ENCODE assay signal across 24 cellular contexts in genomic region chr11:69035150-69035958, GRCh38. TPM values are rescaled to one million over a fixed set of nuclear protein-coding genes. Genes with fewer than 3 reads are reported as not detected.
DNase-seq lines count a peak whose midpoint lies in the region; ATAC-seq and TF ChIP-seq lines count a peak whose summit lies in the region.
"Had no signal": no experiment of that assay in that cellular context is flagged by ENCODE, and none has a peak within 500 bp of the region (broad histone marks: within the 10 kb centered on the region; RNA-seq: fewer than 3 reads in every experiment).

No MANE protein-coding gene starts in this region.

- no peaks in the 10 kb centered on the region for H3K4me1 ChIP-seq in endodermal cell (ENCODE audit: control insufficient read depth, insufficient read depth, low read length)
- peaks cover 18% of the 10 kb centered on the region for H3K4me1 ChIP-seq in mesenchymal stem cell (ENCODE audit: control insufficient read depth, insufficient read depth, low read depth, low read length)
- H3K4me1 ChIP-seq in testis = peaks cover 13% of the 10 kb centered on the region

- no peak overlapping the region for H2BK5ac ChIP-seq in mesenchymal stem cell (ENCODE audit: low read depth, low read length, poor library complexity, severe bottlenecking)

- TF ChIP-seq POLR2A in testis (IDR thresholded peaks at IDR 0.05) = no peak

- H2AK5ac ChIP-seq in mesenchymal stem cell (ENCODE audit: low read length, severe bottlenecking) = no peak overlapping the region

- H3K9me3 ChIP-seq in endodermal cell (ENCODE audit: control insufficient read depth, low read length) (no peaks in the 10 kb centered on the region), mesenchymal stem cell (ENCODE audit: control insufficient read depth, low read length) (no peaks in the 10 kb centered on the region), testis (no peaks in the 10 kb centered on the region)

- H3K27ac ChIP-seq in endodermal cell (ENCODE audit: low read depth, low read length) (no peak overlapping the region), mesenchymal stem cell (ENCODE audit: low read length, poor library complexity, severe bottlenecking) (no peak overlapping the region), testis (peak overlapping the region; percentile 65 to 86)
- H3K27ac ChIP-seq: VCaP had no signal

- peaks cover 5% of the 10 kb centered on the region; the same call in 1 of the 2 replicates for H3K36me3 Mint-ChIP-seq in HFFc6 (ENCODE audit: low read depth)
- H3K36me3 Mint-ChIP-seq in endodermal cell (ENCODE audit: low read depth) = no peaks in the 10 kb centered on the region
- H3K36me3 Mint-ChIP-seq: CD8-positive, alpha-beta memory T cell had no signal

- no peak overlapping the region for H3K9ac ChIP-seq in endodermal cell (ENCODE audit: extremely low read depth, low read length, poor library complexity, severe bottlenecking)
- peak overlapping the region; percentile 9 for H3K9ac ChIP-seq in mesenchymal stem cell (ENCODE audit: low read length)

- no peaks in the 10 kb centered on the region for H3K9me3 Mint-ChIP-seq in HFFc6
- no peaks in the 10 kb centered on the region for H3K9me3 Mint-ChIP-seq in endodermal cell
- H3K9me3 Mint-ChIP-seq: CD8-positive, alpha-beta memory T cell had no signal

- intact Hi-C loops in testis (cut with DNase I; ENCODE audit: low total_unique reads) = no loop called here

- H3K4me2 ChIP-seq in mesenchymal stem cell (ENCODE audit: low read length, poor library complexity, severe bottlenecking) = no peak overlapping the region

- peaks cover 4% of the 10 kb centered on the region; the same call in 1 of the 2 replicates for H3K27me3 Mint-ChIP-seq in HFFc6 (ENCODE audit: insufficient read depth)
- H3K27me3 Mint-ChIP-seq in endodermal cell (ENCODE audit: insufficient read depth) = no peaks in the 10 kb centered on the region

- H2BK15ac ChIP-seq in mesenchymal stem cell (ENCODE audit: low read depth, poor library complexity, severe bottlenecking) = no peak overlapping the region

- TF ChIP-seq CTCF in HFFc6 (IDR thresholded peaks at IDR 0.05) (no peak), endodermal cell (conservative IDR thresholded peaks at IDR 0.05) (no peak), testis (IDR thresholded peaks at IDR 0.05) (no peak)

- H3K36me3 ChIP-seq in endodermal cell (ENCODE audit: control insufficient read depth, insufficient read depth, low read length) = no peaks in the 10 kb centered on the region
- H3K36me3 ChIP-seq in mesenchymal stem cell (ENCODE audit: control insufficient read depth in 1 of 2, insufficient read depth in 2 of 2, low read depth in 1 of 2, low read length in 2 of 2) = no peaks in the 10 kb centered on the region
- H3K36me3 ChIP-seq in testis (ENCODE audit: low read depth, missing control alignments) = no peaks in the 10 kb centered on the region

- DNase-seq in HFFc6 = no peak
- DNase-seq in endodermal cell = peak; percentile 68
- no peak for DNase-seq in mesenchymal stem cell
- DNase-seq in testis = peak; percentile 63
- DNase-seq in effector CD4-positive, alpha-beta T cell = no peak
- no peak for DNase-seq in stimulated activated CD4-positive, alpha-beta T cell treated with anti-CD3 and anti-CD28 coated beads, Interleukin-4, amount 100 ng/mL, for 24 hours
- DNase-seq: activated CD4-positive, alpha-beta T cell treated with anti-CD3 and anti-CD28 coated beads, Interleukin-2, amount 50 U/mL, for 48 hours; activated T-cell treated with anti-CD3 and anti-CD28 coated beads, Interleukin-2, amount 50 U/mL, for 1 hour; CD8-positive, alpha-beta memory T cell; DMS79; effector CD8-positive, alpha-beta T cell; NCI-H1417 treated with DMSO at 0.1 percent for 48 hours; NCI-H69 had no signal

- H3K4me3 Mint-ChIP-seq in HFFc6 (no peak overlapping the region), endodermal cell (no peak overlapping the region)
- H3K4me3 Mint-ChIP-seq: CD8-positive, alpha-beta memory T cell had no signal

- no peak overlapping the region for H3K4me3 ChIP-seq in endodermal cell (ENCODE audit: low read length)
- no peak overlapping the region for H3K4me3 ChIP-seq in mesenchymal stem cell (ENCODE audit: insufficient read depth in 1 of 2, low read depth in 1 of 2, low read length in 2 of 2)
- H3K4me3 ChIP-seq in testis = no peak overlapping the region
- H3K4me3 ChIP-seq: skin epidermis had no signal

- H4K91ac ChIP-seq in mesenchymal stem cell (ENCODE audit: low read length) = no peak overlapping the region

- H3K18ac ChIP-seq in mesenchymal stem cell (ENCODE audit: low read depth in 1 of 2, low read length in 2 of 2) = no peak overlapping the region

- H3K79me1 ChIP-seq in mesenchymal stem cell (replicated peaks; ENCODE audit: low read length, poor library complexity, severe bottlenecking) = no peaks in the 10 kb centered on the region

- H2BK12ac ChIP-seq in mesenchymal stem cell (ENCODE audit: low read length in 2 of 2) = no peak overlapping the region

- no peak overlapping the region for H3K23ac ChIP-seq in mesenchymal stem cell (ENCODE audit: low read length in 2 of 2)

- H2AFZ ChIP-seq in mesenchymal stem cell (ENCODE audit: low read depth, low read length) = no peak overlapping the region

- H3K27me3 ChIP-seq in endodermal cell (ENCODE audit: control insufficient read depth, insufficient read depth, low read length, poor library complexity, severe bottlenecking) (no peaks in the 10 kb centered on the region), mesenchymal stem cell (ENCODE audit: control insufficient read depth in 1 of 2, insufficient read depth in 1 of 2, low read length in 2 of 2) (peaks cover 0 to 13% of the 10 kb centered on the region in 2 experiments), testis (no peaks in the 10 kb centered on the region)

- ATAC-seq in GM19395 (IDR thresholded peaks at IDR 0.05; ENCODE audit: unreplicated experiment) (no peak), HG02938 (IDR thresholded peaks at IDR 0.05; ENCODE audit: unreplicated experiment) (no peak)
- ATAC-seq: activated naive CD4-positive, alpha-beta T cell treated with anti-CD3 and anti-CD28 coated beads, Interleukin-2, amount 50 U/mL, for 72 hours; HCT116 had no signal

- H3K4me1 Mint-ChIP-seq in HFFc6 (ENCODE audit: low read depth) (peaks cover 20% of the 10 kb centered on the region), endodermal cell (no peaks in the 10 kb centered on the region)
- H3K4me1 Mint-ChIP-seq: CD8-positive, alpha-beta memory T cell had no signal

- WGBS in endodermal cell (ENCODE audit: insufficient coverage in 1 of 2, insufficient read length in 1 of 2), 2 experiments = 85 to 90% methylated on average over 12 to 22 of the region's 22 CpGs
- 85% methylated on average over 22 of the region's 22 CpGs for WGBS in mesenchymal stem cell
- 64% methylated on average over 20 to 22 of the region's 22 CpGs for WGBS in testis, 2 donors

- H3K14ac ChIP-seq in mesenchymal stem cell (ENCODE audit: low read length in 2 of 2) = no peak overlapping the region

- H2BK120ac ChIP-seq in mesenchymal stem cell (ENCODE audit: low read depth, low read length) = no peak overlapping the region

- H3K27ac Mint-ChIP-seq in HFFc6 (peak overlapping the region; percentile 20; the same call in 1 of the 2 replicates), endodermal cell (peak overlapping the region; percentile 61)
- H3K27ac Mint-ChIP-seq: activated naive CD4-positive, alpha-beta T cell treated with anti-CD3 and anti-CD28 coated beads, Interleukin-2, amount 50 U/mL, for 72 hours; CD8-positive, alpha-beta memory T cell had no signal

- H4K8ac ChIP-seq in mesenchymal stem cell (ENCODE audit: low read length) = no peak overlapping the region

- no peak overlapping the region for H3K4ac ChIP-seq in mesenchymal stem cell (ENCODE audit: low read depth in 1 of 2, low read length in 2 of 2)

RNA-seq across cellular contexts. Expression of gene TPCN2, which starts 13.4 kb away (rescaled TPM):
- total RNA-seq in HFFc6 (2021; fragmentation: NEBNext Ultra II Directional; extraction: Animal tissue kit (Norgen Biotek cat#: 25700)) = 10 to 100 TPM in 1 of 6 experiments, 1 to 10 TPM in 5; 8.0 to 11.2 (median 9.0) TPM
- total RNA-seq in endodermal cell (10 to 100 TPM; 20.7 to 27.9 TPM), testis (10 to 100 TPM; 28.4 to 32.5 TPM)
- 9.3 TPM for polyA plus RNA-seq in endodermal cell (2013, experiment 1 of 2)
- 8.0 TPM for polyA plus RNA-seq in endodermal cell (2013, experiment 2 of 2)
- 4.9 TPM for polyA plus RNA-seq in mesenchymal stem cell (2013, experiment 1 of 2)
- 4.7 TPM for polyA plus RNA-seq in mesenchymal stem cell (2013, experiment 2 of 2)
- polyA plus RNA-seq in testis (ENCODE audit: insufficient read depth, low read depth, low replicate concordance) = 12.9 TPM

RNA-seq across cellular contexts. Expression of gene MRGPRF, which starts 22.3 kb away (rescaled TPM):
- 10 to 100 TPM; 51.4 to 74.9 (median 63.9) TPM for total RNA-seq in HFFc6 (2021; fragmentation: NEBNext Ultra II Directional; extraction: Animal tissue kit (Norgen Biotek cat#: 25700))
- total RNA-seq in endodermal cell (1 to 10 TPM; 3.7 to 4.7 TPM), testis (10 to 100 TPM in 1 of 2 donors, 1 to 10 TPM in 1; 10.0 to 12.2 TPM)
- polyA plus RNA-seq in endodermal cell (2013, experiment 1 of 2) = 1.9 TPM
- polyA plus RNA-seq in endodermal cell (2013, experiment 2 of 2) = 1.5 TPM
- polyA plus RNA-seq in mesenchymal stem cell (2013, experiment 1 of 2) = 28.0 TPM
- polyA plus RNA-seq in mesenchymal stem cell (2013, experiment 2 of 2) = 29.6 TPM
- polyA plus RNA-seq in testis (ENCODE audit: insufficient read depth, low read depth, low replicate concordance) = 21.1 TPM
- total RNA-seq: activated naive CD4-positive, alpha-beta T cell treated with anti-CD3 and anti-CD28 coated beads, Interleukin-2, amount 50 U/mL, for 72 hours; CD8-positive, alpha-beta memory T cell had no signal
- polyA plus RNA-seq: CD8-positive, alpha-beta memory T cell had no signal

RNA-seq across cellular contexts. Expression of gene MRGPRD, which starts 54.6 kb away (rescaled TPM):
- not detected for total RNA-seq in HFFc6 (2021; fragmentation: NEBNext Ultra II Directional; extraction: Animal tissue kit (Norgen Biotek cat#: 25700))
- total RNA-seq in endodermal cell (not detected), testis (not detected)
- polyA plus RNA-seq in endodermal cell (2013, experiment 1 of 2) = not detected
- not detected for polyA plus RNA-seq in endodermal cell (2013, experiment 2 of 2)
- not detected for polyA plus RNA-seq in mesenchymal stem cell (2013, experiment 1 of 2)
- not detected for polyA plus RNA-seq in mesenchymal stem cell (2013, experiment 2 of 2)
- not detected for polyA plus RNA-seq in testis (ENCODE audit: insufficient read depth, low read depth, low replicate concordance)
- total RNA-seq: activated naive CD4-positive, alpha-beta T cell treated with anti-CD3 and anti-CD28 coated beads, Interleukin-2, amount 50 U/mL, for 72 hours; CD8-positive, alpha-beta memory T cell; HT-29; kidney; omental fat pad; ureter had no signal
- polyA plus RNA-seq: AG04450; CD8-positive, alpha-beta memory T cell had no signal

Comparison
In these comparisons a context has a peak if more than half of its experiments do, and no peak if none do; other contexts are left out.
1. DNase-seq: peak in endodermal cell (single experiment) and testis (single experiment); none in HFFc6 (single experiment), mesenchymal stem cell (single experiment), effector CD4-positive, alpha-beta T cell (single experiment) and stimulated activated CD4-positive, alpha-beta T cell treated with anti-CD3 and anti-CD28 coated beads, Interleukin-4, amount 100 ng/mL, for 24 hours (single experiment).
2. H3K27ac ChIP-seq: peak in testis (2 of 2); none in endodermal cell (single experiment) and mesenchymal stem cell (single experiment).